Comparison of ENCODE assay signal across 1 cellular context in the genomic region with DNA sequence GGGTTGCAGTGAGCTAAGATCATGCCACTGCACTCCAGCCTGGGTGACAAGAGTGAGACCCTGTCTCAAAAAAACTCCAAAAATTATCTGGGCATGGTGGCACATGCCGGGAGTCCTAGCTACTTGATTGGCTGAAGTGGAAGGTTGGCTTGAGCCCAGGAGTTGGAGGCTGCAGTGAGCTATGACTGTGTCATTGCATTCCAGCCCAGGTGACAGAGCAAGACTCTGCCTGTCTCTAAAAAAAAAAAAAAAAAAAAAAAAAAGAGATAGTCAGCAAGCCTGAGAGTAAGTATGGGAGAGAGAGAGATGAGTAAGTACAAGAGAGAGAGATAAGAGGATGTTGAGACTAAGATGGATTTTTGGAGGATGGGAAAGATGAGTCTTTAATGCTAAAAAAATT.
TF ChIP-seq lines count a peak whose summit lies in the region.

No MANE protein-coding gene starts in this region.

TF ChIP-seq in WTC11, 78 proteins besides CTCF, POLR2A, EP300 and RAD21 (continued from another document):
- TF ChIP-seq, protein P1, sequence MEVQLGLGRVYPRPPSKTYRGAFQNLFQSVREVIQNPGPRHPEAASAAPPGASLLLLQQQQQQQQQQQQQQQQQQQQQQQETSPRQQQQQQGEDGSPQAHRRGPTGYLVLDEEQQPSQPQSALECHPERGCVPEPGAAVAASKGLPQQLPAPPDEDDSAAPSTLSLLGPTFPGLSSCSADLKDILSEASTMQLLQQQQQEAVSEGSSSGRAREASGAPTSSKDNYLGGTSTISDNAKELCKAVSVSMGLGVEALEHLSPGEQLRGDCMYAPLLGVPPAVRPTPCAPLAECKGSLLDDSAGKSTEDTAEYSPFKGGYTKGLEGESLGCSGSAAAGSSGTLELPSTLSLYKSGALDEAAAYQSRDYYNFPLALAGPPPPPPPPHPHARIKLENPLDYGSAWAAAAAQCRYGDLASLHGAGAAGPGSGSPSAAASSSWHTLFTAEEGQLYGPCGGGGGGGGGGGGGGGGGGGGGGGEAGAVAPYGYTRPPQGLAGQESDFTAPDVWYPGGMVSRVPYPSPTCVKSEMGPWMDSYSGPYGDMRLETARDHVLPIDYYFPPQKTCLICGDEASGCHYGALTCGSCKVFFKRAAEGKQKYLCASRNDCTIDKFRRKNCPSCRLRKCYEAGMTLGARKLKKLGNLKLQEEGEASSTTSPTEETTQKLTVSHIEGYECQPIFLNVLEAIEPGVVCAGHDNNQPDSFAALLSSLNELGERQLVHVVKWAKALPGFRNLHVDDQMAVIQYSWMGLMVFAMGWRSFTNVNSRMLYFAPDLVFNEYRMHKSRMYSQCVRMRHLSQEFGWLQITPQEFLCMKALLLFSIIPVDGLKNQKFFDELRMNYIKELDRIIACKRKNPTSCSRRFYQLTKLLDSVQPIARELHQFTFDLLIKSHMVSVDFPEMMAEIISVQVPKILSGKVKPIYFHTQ (CRISPR knock-in tag; IDR thresholded peaks at IDR 0.05) = no peak
- no peak for TF ChIP-seq GABPB1 (CRISPR knock-in tag; IDR thresholded peaks at IDR 0.05)
- TF ChIP-seq, protein P2, sequence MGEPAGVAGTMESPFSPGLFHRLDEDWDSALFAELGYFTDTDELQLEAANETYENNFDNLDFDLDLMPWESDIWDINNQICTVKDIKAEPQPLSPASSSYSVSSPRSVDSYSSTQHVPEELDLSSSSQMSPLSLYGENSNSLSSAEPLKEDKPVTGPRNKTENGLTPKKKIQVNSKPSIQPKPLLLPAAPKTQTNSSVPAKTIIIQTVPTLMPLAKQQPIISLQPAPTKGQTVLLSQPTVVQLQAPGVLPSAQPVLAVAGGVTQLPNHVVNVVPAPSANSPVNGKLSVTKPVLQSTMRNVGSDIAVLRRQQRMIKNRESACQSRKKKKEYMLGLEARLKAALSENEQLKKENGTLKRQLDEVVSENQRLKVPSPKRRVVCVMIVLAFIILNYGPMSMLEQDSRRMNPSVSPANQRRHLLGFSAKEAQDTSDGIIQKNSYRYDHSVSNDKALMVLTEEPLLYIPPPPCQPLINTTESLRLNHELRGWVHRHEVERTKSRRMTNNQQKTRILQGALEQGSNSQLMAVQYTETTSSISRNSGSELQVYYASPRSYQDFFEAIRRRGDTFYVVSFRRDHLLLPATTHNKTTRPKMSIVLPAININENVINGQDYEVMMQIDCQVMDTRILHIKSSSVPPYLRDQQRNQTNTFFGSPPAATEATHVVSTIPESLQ (CRISPR knock-in tag; IDR thresholded peaks at IDR 0.05) = no peak
